25 cellular contexts compared by ENCODE assay signal in genomic region chr13:24041822-24042221, GRCh38.
A peak's percentile ranks its signal among the peaks of the same experiment; 100 is the strongest.
DNase-seq lines count a peak whose midpoint lies in the region; ATAC-seq, FAIRE-seq and TF ChIP-seq lines count a peak whose summit lies in the region.
"Had no signal": no experiment of that assay in that cellular context is flagged by ENCODE, and none has a peak within 500 bp of the region (broad histone marks: within the 10 kb centered on the region; RNA-seq: fewer than 3 reads in every experiment).

No MANE protein-coding gene starts in this region.

- no peak overlapping the region for H3K4me3 Mint-ChIP-seq in nephron progenitor cell
- H3K4me3 Mint-ChIP-seq: CD8-positive, alpha-beta T cell had no signal

- peak; percentile 8 for DNase-seq in NCI-H146 (lab: John Stamatoyannopoulos, UW)
- DNase-seq in NCI-H146 treated with DMSO at 0.1 percent for 48 hours (lab: John Stamatoyannopoulos, UW; ENCODE audit: unreplicated experiment): no peak
- no peak for DNase-seq in kidney
- no peak for DNase-seq in nephron progenitor cell
- DNase-seq in NCI-H2227 (lab: John Stamatoyannopoulos, UW; ENCODE audit: unreplicated experiment): no peak
- DNase-seq in iPS-NIHi7 (ENCODE audit: extremely low spot score): no peak
- DNase-seq: ACHN; C1 segment of cervical spinal cord; Calu3; CD8-positive, alpha-beta T cell; DMS153; Kasumi-1; NCI-H1417; NCI-H187 treated with DMSO at 0.1 percent for 48 hours; NCI-H226; NCI-H510A treated with DMSO at 0.1 percent for 48 hours; NCI-H748 treated with DMSO at 0.1 percent for 48 hours; NK-92 treated with Interleukin-12 subunit alpha and Interleukin-12 subunit beta, amount 100 ng/mL, for 24 hours had no signal

- ATAC-seq in GM19395 (IDR thresholded peaks at IDR 0.05; ENCODE audit: unreplicated experiment): no peak
- ATAC-seq in HG03354 (IDR thresholded peaks at IDR 0.05; ENCODE audit: poor library complexity, severe bottlenecking, unreplicated experiment): no peak
- ATAC-seq: CD8-positive, alpha-beta T cell; SK-N-SH treated with all-trans-retinoic acid at 6 μM for 48 hours had no signal

- peaks cover 9 to 11% of the 10 kb centered on the region in 2 donors for H3K4me1 ChIP-seq in kidney (ENCODE audit: control insufficient read depth in 1 of 2, insufficient read depth in 1 of 2, low read depth in 1 of 2, low read length in 2 of 2)

- intact Hi-C loops in kidney (cut with DNase I): no loop called here

- H3K4me1 Mint-ChIP-seq in nephron progenitor cell: peaks cover 35% of the 10 kb centered on the region

- no peak for FAIRE-seq in kidney (lab: Jason Lieb, UNC)
- FAIRE-seq: GM12891, H1 had no signal

- H3K9ac ChIP-seq in kidney (ENCODE audit: low read length in 2 of 2): peak overlapping the region in 1 of 2 donors; percentile 32

- H3K4me3 ChIP-seq in kidney (ENCODE audit: low read length in 2 of 2): no peak overlapping the region

- H3K9me3 ChIP-seq in kidney (ENCODE audit: control insufficient read depth in 1 of 2, low read length in 2 of 2): no peaks in the 10 kb centered on the region

- TF ChIP-seq CTCF in kidney (IDR thresholded peaks at IDR 0.05; ENCODE audit: borderline replicate concordance, extremely low read depth, insufficient read depth) (no peak), nephron progenitor cell (IDR thresholded peaks at IDR 0.05) (no peak)

- no peaks in the 10 kb centered on the region for H3K36me3 ChIP-seq in kidney (ENCODE audit: control insufficient read depth in 1 of 2, insufficient read depth in 2 of 2, low read length in 2 of 2)

- H3K36me3 Mint-ChIP-seq in nephron progenitor cell (ENCODE audit: low read depth): peaks cover 3% of the 10 kb centered on the region
- H3K36me3 Mint-ChIP-seq: CD8-positive, alpha-beta T cell had no signal

- peak overlapping the region; percentile 36 to 69 for H3K27ac ChIP-seq in kidney (ENCODE audit: low read depth in 2 of 2, low read length in 2 of 2)
- H3K27ac ChIP-seq: 22Rv1, RWPE1 had no signal

- H3K27me3 Mint-ChIP-seq in nephron progenitor cell (ENCODE audit: low read depth, poor library complexity): peaks cover 2% of the 10 kb centered on the region

- peak overlapping the region; percentile 41 for H3K27ac Mint-ChIP-seq in nephron progenitor cell
- H3K27ac Mint-ChIP-seq: CD8-positive, alpha-beta T cell had no signal

- H3K9me3 Mint-ChIP-seq in nephron progenitor cell: peaks cover 12% of the 10 kb centered on the region
